ENCODE assay signal across 19 cellular contexts in genomic region chr7:155071916-155072315, GRCh38. TPM values are rescaled to one million over a fixed set of nuclear protein-coding genes. Genes with fewer than 3 reads are reported as not detected.
A peak's percentile ranks its signal among the peaks of the same experiment; 100 is the strongest.
DNase-seq lines count a peak whose midpoint lies in the region; ATAC-seq and TF ChIP-seq lines count a peak whose summit lies in the region.
"Had no signal": no experiment of that assay in that cellular context is flagged by ENCODE, and none has a peak within 500 bp of the region (broad histone marks: within the 10 kb centered on the region; RNA-seq: fewer than 3 reads in every experiment).

No MANE protein-coding gene starts in this region.

- intact Hi-C loops in activated naive CD4-positive, alpha-beta T cell treated with anti-CD3 and anti-CD28 coated beads for 36 hours (cut with micrococcal nuclease): loop anchor here (10.0 kb wide), 1 partner anchor 273 kb away; no protein-coding TSS in a partner anchor

- CTCF ChIA-PET in activated naive CD4-positive, alpha-beta T cell treated with anti-CD3 and anti-CD28 coated beads for 36 hours (lab: Charles Lee): interaction anchor here (0.6 kb wide), 1 partner anchor 142 kb away, joined by 3 read pairs; no protein-coding TSS in a partner anchor

- DNase-seq in LNCaP clone FGC (ENCODE audit: low read depth): no peak
- peak; percentile 22 for DNase-seq in cerebellum (ENCODE audit: low spot score)
- no peak for DNase-seq in activated naive CD4-positive, alpha-beta T cell treated with anti-CD3 and anti-CD28 coated beads for 36 hours
- DNase-seq: BE2C; CD4-positive, CD25-positive, alpha-beta regulatory T cell; CD8-positive, alpha-beta memory T cell; COR-L47; DMS 273 treated with DMSO at 0.1 percent for 48 hours; GDM1; GOT3; HFFc6 had no signal

- H3K4me1 ChIP-seq in thymus (ENCODE audit: control insufficient read depth, insufficient read depth, low read length): peaks cover 11% of the 10 kb centered on the region
- H3K4me1 ChIP-seq: BE2C had no signal

- no peak overlapping the region for H2AFZ ChIP-seq in neural cell (ENCODE audit: low read depth, low read length)

- no peak for TF ChIP-seq RAD21 in neural cell (conservative IDR thresholded peaks at IDR 0.05)

- H3K4me3 Mint-ChIP-seq in activated naive CD4-positive, alpha-beta T cell treated with anti-CD3 and anti-CD28 coated beads for 36 hours: no peak overlapping the region
- H3K4me3 Mint-ChIP-seq: CD4-positive, CD25-positive, alpha-beta regulatory T cell; CD8-positive, alpha-beta memory T cell; HFFc6; IgD-negative memory B cell had no signal

- H3K27ac Mint-ChIP-seq in activated naive CD4-positive, alpha-beta T cell treated with anti-CD3 and anti-CD28 coated beads for 36 hours: no peak overlapping the region
- H3K27ac Mint-ChIP-seq: CD4-positive, CD25-positive, alpha-beta regulatory T cell; CD8-positive, alpha-beta memory T cell; HFFc6; IgD-negative memory B cell had no signal

- H3K36me3 ChIP-seq in neural cell (ENCODE audit: insufficient read depth, low read length) (no peaks in the 10 kb centered on the region), thymus (ENCODE audit: control insufficient read depth, insufficient read depth) (no peaks in the 10 kb centered on the region)
- H3K36me3 ChIP-seq: BE2C had no signal

- no peaks in the 10 kb centered on the region for H4K20me1 ChIP-seq in neural cell (ENCODE audit: insufficient read depth)

- H3K9me3 ChIP-seq in neural cell (ENCODE audit: low read length) (no peaks in the 10 kb centered on the region), thymus (ENCODE audit: control insufficient read depth) (no peaks in the 10 kb centered on the region)
- H3K9me3 ChIP-seq: BE2C had no signal

- H3K9ac ChIP-seq in neural cell (ENCODE audit: low read length): peak overlapping the region; percentile 7

- TF ChIP-seq CTCF in LNCaP clone FGC (IDR thresholded peaks at IDR 0.05; ENCODE audit: control insufficient read depth, extremely low read depth, insufficient read depth) (no peak), neural cell (IDR thresholded peaks at IDR 0.05; ENCODE audit: poor library complexity, severe bottlenecking) (no peak)

- H3K9me2 ChIP-seq in neural cell (ENCODE audit: insufficient read depth, low read length): no peaks in the 10 kb centered on the region

- H3K4me1 Mint-ChIP-seq in activated naive CD4-positive, alpha-beta T cell treated with anti-CD3 and anti-CD28 coated beads for 36 hours (ENCODE audit: low read depth): peaks cover 2% of the 10 kb centered on the region
- H3K4me1 Mint-ChIP-seq: CD4-positive, CD25-positive, alpha-beta regulatory T cell; CD8-positive, alpha-beta memory T cell; IgD-negative memory B cell had no signal

- H3K4me3 ChIP-seq in LNCaP clone FGC (ENCODE audit: low read depth, low read length) (peak overlapping the region; percentile 28), neural cell (ENCODE audit: low read length) (peak overlapping the region; percentile 77), thymus (ENCODE audit: low read length) (peak overlapping the region; percentile 35)

- H3K27ac ChIP-seq in neural cell (ENCODE audit: low read length): no peak overlapping the region
- no peak overlapping the region for H3K27ac ChIP-seq in thymus (ENCODE audit: low read depth)

- H3F3A ChIP-seq in neural cell (ENCODE audit: insufficient read depth, low read length, poor library complexity, severe bottlenecking): no peaks in the 10 kb centered on the region

- no peak for ATAC-seq in GM21360 (IDR thresholded peaks at IDR 0.05; ENCODE audit: unreplicated experiment)
- no peak for ATAC-seq in HG02642 (IDR thresholded peaks at IDR 0.05; ENCODE audit: poor library complexity, unreplicated experiment)
- ATAC-seq: HCT116 had no signal

- no peaks in the 10 kb centered on the region for H3K36me3 Mint-ChIP-seq in activated naive CD4-positive, alpha-beta T cell treated with anti-CD3 and anti-CD28 coated beads for 36 hours (ENCODE audit: low read depth)
- H3K36me3 Mint-ChIP-seq: CD4-positive, CD25-positive, alpha-beta regulatory T cell; CD8-positive, alpha-beta memory T cell; IgD-negative memory B cell had no signal

- no peak for TF ChIP-seq EP300 in neural cell (conservative IDR thresholded peaks at IDR 0.05; ENCODE audit: poor library complexity, severe bottlenecking)

- H3K79me2 ChIP-seq in neural cell (replicated peaks; ENCODE audit: insufficient read depth, low read length): no peaks in the 10 kb centered on the region

- WGBS in thymus: 85% methylated on average over 5 of the region's 5 CpGs

- no peak overlapping the region for H3K4me2 ChIP-seq in neural cell (ENCODE audit: low read length)

- H3K27me3 Mint-ChIP-seq in activated naive CD4-positive, alpha-beta T cell treated with anti-CD3 and anti-CD28 coated beads for 36 hours (ENCODE audit: low read depth): peaks cover 45% of the 10 kb centered on the region

- peaks cover 46% of the 10 kb centered on the region for H3K27me3 ChIP-seq in neural cell (ENCODE audit: insufficient read depth, low read depth, low read length)
- peaks cover 20% of the 10 kb centered on the region for H3K27me3 ChIP-seq in thymus (ENCODE audit: control insufficient read depth, insufficient read depth)

- H3K9me3 Mint-ChIP-seq in activated naive CD4-positive, alpha-beta T cell treated with anti-CD3 and anti-CD28 coated beads for 36 hours: no peaks in the 10 kb centered on the region
- H3K9me3 Mint-ChIP-seq: HFFc6 had no signal

TF ChIP-seq in neural cell, 6 proteins besides CTCF, POLR2A, EP300 and RAD21:
- TF ChIP-seq MXI1 (conservative IDR thresholded peaks at IDR 0.05; ENCODE audit: poor library complexity, severe bottlenecking) (no peak), EZH2 (IDR thresholded peaks at IDR 0.05; ENCODE audit: borderline replicate concordance, insufficient read depth, low read length, poor library complexity, severe bottlenecking) (no peak), SMC3 (conservative IDR thresholded peaks at IDR 0.05; ENCODE audit: poor library complexity) (no peak), TAF1 (IDR thresholded peaks at IDR 0.05; ENCODE audit: low read depth) (no peak), POLR2AphosphoS5 (IDR thresholded peaks at IDR 0.05) (no peak)
- TF ChIP-seq, protein P1, sequence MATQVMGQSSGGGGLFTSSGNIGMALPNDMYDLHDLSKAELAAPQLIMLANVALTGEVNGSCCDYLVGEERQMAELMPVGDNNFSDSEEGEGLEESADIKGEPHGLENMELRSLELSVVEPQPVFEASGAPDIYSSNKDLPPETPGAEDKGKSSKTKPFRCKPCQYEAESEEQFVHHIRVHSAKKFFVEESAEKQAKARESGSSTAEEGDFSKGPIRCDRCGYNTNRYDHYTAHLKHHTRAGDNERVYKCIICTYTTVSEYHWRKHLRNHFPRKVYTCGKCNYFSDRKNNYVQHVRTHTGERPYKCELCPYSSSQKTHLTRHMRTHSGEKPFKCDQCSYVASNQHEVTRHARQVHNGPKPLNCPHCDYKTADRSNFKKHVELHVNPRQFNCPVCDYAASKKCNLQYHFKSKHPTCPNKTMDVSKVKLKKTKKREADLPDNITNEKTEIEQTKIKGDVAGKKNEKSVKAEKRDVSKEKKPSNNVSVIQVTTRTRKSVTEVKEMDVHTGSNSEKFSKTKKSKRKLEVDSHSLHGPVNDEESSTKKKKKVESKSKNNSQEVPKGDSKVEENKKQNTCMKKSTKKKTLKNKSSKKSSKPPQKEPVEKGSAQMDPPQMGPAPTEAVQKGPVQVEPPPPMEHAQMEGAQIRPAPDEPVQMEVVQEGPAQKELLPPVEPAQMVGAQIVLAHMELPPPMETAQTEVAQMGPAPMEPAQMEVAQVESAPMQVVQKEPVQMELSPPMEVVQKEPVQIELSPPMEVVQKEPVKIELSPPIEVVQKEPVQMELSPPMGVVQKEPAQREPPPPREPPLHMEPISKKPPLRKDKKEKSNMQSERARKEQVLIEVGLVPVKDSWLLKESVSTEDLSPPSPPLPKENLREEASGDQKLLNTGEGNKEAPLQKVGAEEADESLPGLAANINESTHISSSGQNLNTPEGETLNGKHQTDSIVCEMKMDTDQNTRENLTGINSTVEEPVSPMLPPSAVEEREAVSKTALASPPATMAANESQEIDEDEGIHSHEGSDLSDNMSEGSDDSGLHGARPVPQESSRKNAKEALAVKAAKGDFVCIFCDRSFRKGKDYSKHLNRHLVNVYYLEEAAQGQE (IDR thresholded peaks at IDR 0.05; ENCODE audit: borderline replicate concordance): no peak

RNA-seq across cellular contexts. Expression of gene HTR5A, which starts 1.8 kb away (rescaled TPM):
- 2.1 TPM for total RNA-seq in cerebellum
- 0.14 TPM in 2 replicates for polyA plus RNA-seq in neural cell
- 0.46 and 0.49 TPM in 2 replicates for polyA minus RNA-seq in neural cell
- polyA plus RNA-seq in thymus: 2.6 TPM
- not detected for total RNA-seq in activated naive CD4-positive, alpha-beta T cell treated with anti-CD3 and anti-CD28 coated beads for 36 hours
- total RNA-seq: A172; CD4-positive, CD25-positive, alpha-beta regulatory T cell; CD8-positive, alpha-beta memory T cell; H7; HFFc6 had no signal
- polyA plus RNA-seq: CD4-positive, CD25-positive, alpha-beta regulatory T cell; CD8-positive, alpha-beta memory T cell; IgD-negative memory B cell had no signal
